Comparison of ENCODE assay signal across 8 cellular contexts in the genomic region with DNA sequence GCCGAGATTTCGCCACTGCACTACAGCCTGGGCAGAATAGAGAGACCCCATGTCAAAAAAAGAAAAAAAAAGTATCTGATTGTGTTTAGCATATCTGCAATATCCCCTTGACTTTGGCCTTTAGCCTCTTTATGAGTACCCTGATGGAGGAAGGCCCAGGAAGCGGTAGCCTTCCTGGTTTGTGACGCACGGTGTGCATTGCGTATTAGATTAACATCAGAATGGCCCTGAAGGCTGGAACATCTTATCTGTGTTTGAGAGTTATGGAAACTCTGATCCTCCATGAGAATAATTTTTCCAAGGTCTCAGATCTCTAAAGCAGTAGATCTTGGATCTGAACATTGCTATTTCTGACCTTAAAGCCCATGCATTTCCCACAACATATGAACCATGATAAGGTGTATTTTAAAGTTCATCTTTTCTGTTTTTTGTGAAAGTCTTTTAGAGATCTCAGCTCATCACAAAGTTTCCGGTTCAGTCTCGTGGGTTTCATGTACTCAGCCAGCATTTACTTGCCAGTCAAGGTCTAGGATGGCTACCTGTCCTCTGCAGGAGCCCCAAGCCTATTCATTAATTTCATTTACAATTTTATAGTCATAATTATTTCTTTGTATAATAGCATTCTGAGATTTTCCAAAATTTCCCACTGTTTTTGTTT. TPM values are rescaled to one million over a fixed set of nuclear protein-coding genes. Genes with fewer than 3 reads are reported as not detected.
DNase-seq lines count a peak whose midpoint lies in the region; ATAC-seq and TF ChIP-seq lines count a peak whose summit lies in the region.

No MANE protein-coding gene starts in this region.

- WGBS in mesendoderm (ENCODE audit: extremely low coverage, insufficient coverage, low lambda C conversion rate): no CpG with 5 or more reads among the region's 8 CpGs

- TF ChIP-seq CTCF in right atrium auricular region (IDR thresholded peaks at IDR 0.05): no peak
- no peak for TF ChIP-seq CTCF in astrocyte of the cerebellum (IDR thresholded peaks at IDR 0.05; ENCODE audit: low read depth, low read length, missing control alignments)
- no peak for TF ChIP-seq CTCF in vagina (IDR thresholded peaks at IDR 0.05)

- H3K79me2 ChIP-seq in mesendoderm (ENCODE audit: control insufficient read depth, insufficient read depth, low read length): peaks cover 12% of the 10 kb centered on the region

- peak overlapping the region; percentile 69 for H3K4me2 ChIP-seq in mesendoderm (ENCODE audit: low read length)

- H3K9me3 ChIP-seq in right atrium auricular region: no peaks in the 10 kb centered on the region
- H3K9me3 ChIP-seq in vagina: no peaks in the 10 kb centered on the region

- no peak overlapping the region for H2BK15ac ChIP-seq in mesendoderm (replicated peaks; ENCODE audit: low read depth)

- H3K36me3 ChIP-seq in right atrium auricular region: no peaks in the 10 kb centered on the region
- no peaks in the 10 kb centered on the region for H3K36me3 ChIP-seq in mesendoderm (ENCODE audit: control insufficient read depth, insufficient read depth, low read length)
- H3K36me3 ChIP-seq in vagina: no peaks in the 10 kb centered on the region

- no peak overlapping the region for H3K18ac ChIP-seq in mesendoderm (ENCODE audit: low read length)

- H2BK120ac ChIP-seq in mesendoderm (ENCODE audit: low read depth, low read length): no peak overlapping the region

- peak overlapping the region; percentile 81 for H3K56ac ChIP-seq in mesendoderm (ENCODE audit: low read length)

- H3K4me3 ChIP-seq in right atrium auricular region (peak overlapping the region; percentile 64 to 82), astrocyte of the cerebellum (ENCODE audit: low read depth, low read length) (peak overlapping the region; percentile 85), mesendoderm (ENCODE audit: low read length) (no peak overlapping the region), vagina (peak overlapping the region; percentile 80 to 89)

- peaks cover 6% of the 10 kb centered on the region for H3K79me1 ChIP-seq in mesendoderm (ENCODE audit: low read length)

- no peak overlapping the region for H2BK5ac ChIP-seq in mesendoderm (ENCODE audit: low read length)

- in situ Hi-C loops in astrocyte of the cerebellum (cut with HindIII; ENCODE audit: low sequenced_read_pairs): no loop called here

- H3K27me3 ChIP-seq in right atrium auricular region (no peaks in the 10 kb centered on the region), mesendoderm (ENCODE audit: insufficient read depth, low read length, poor library complexity) (no peaks in the 10 kb centered on the region), vagina (no peaks in the 10 kb centered on the region)

- peaks cover 0 to 24% of the 10 kb centered on the region in 2 donors for H3K4me1 ChIP-seq in right atrium auricular region
- peaks cover 6% of the 10 kb centered on the region for H3K4me1 ChIP-seq in mesendoderm (ENCODE audit: control insufficient read depth, low read depth, low read length)
- peaks cover 39% of the 10 kb centered on the region for H3K4me1 ChIP-seq in vagina

- DNase-seq in right atrium auricular region (ENCODE audit: low spot score) (no peak), cardiac septum (ENCODE audit: low spot score) (no peak), astrocyte of the cerebellum (ENCODE audit: low read depth) (no peak), mesendoderm (no peak), vagina (ENCODE audit: extremely low spot score in 2 of 2) (no peak), NOMO-1 treated with DMSO at 0.1 percent for 48 hours (lab: John Stamatoyannopoulos, UW; ENCODE audit: unreplicated experiment) (no peak), HUDEP-2 (lab: John Stamatoyannopoulos, UW; ENCODE audit: unreplicated experiment in 76 of 76) (no peak)

- ATAC-seq in HG03469 (IDR thresholded peaks at IDR 0.05; ENCODE audit: unreplicated experiment): no peak

- H3K23ac ChIP-seq in mesendoderm (ENCODE audit: low read length): peak overlapping the region; percentile 57

- H4K8ac ChIP-seq in mesendoderm (ENCODE audit: low read depth, low read length): no peak overlapping the region

- peak overlapping the region; percentile 88 for H3K9ac ChIP-seq in mesendoderm (ENCODE audit: low read length)

- H4K5ac ChIP-seq in mesendoderm (ENCODE audit: low read length): no peak overlapping the region

- no peak overlapping the region for H3K4ac ChIP-seq in mesendoderm (ENCODE audit: low read depth, low read length)

- H3K27ac ChIP-seq in right atrium auricular region (peak overlapping the region; percentile 90 to 95), mesendoderm (ENCODE audit: low read depth, low read length) (no peak overlapping the region), vagina (peak overlapping the region; percentile 81)

- H2AK5ac ChIP-seq in mesendoderm (ENCODE audit: low read length): no peak overlapping the region

- no peak for TF ChIP-seq POLR2A in vagina (IDR thresholded peaks at IDR 0.05)

- intact Hi-C loops in cardiac septum (cut with DNase I) (loop anchor here (5.0 to 10.0 kb wide), 2 partner anchors 132 to 334 kb away; partner anchors contain the start of genes RDX and ZC3H12C), vagina (cut with DNase I) (no loop called here)

RNA-seq across cellular contexts. Expression of gene FDX1, which starts 0.7 kb away (rescaled TPM):
- 10 to 100 TPM; 12.1 to 27.5 TPM for total RNA-seq in right atrium auricular region
- 21.7 TPM for total RNA-seq in cardiac septum
- polyA plus RNA-seq in mesendoderm (2013, experiment 1 of 2): 11.1 TPM
- polyA plus RNA-seq in mesendoderm (2013, experiment 2 of 2): 11.4 TPM
- 9.1 TPM for total RNA-seq in vagina
